Comparison of ENCODE assay signal across 29 cellular contexts in the genomic region with DNA sequence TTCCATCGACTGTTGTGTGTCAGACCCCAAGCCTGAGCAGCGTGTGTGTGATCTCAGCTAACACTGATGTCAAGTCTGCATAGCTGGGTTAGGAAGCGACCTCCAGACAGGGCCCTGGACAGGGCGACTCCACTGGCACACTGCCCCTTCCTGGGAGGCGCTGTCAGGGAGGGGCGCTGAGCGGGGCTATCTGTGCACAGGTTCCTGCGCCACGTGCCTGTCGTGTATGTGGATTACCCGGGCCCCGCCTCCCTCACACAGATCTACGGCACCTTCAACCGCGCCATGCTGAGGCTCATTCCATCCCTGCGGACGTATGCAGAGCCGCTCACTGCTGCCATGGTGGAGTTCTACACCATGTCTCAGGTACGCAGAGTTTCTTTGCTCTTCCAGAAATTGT. TPM values are rescaled to one million over a fixed set of nuclear protein-coding genes. Genes with fewer than 3 reads are reported as not detected.
DNase-seq lines count a peak whose midpoint lies in the region; ATAC-seq, FAIRE-seq and TF ChIP-seq lines count a peak whose summit lies in the region.
"Had no signal": no experiment of that assay in that cellular context is flagged by ENCODE, and none has a peak within 500 bp of the region (broad histone marks: within the 10 kb centered on the region; RNA-seq: fewer than 3 reads in every experiment).

No MANE protein-coding gene starts in this region.

- ATAC-seq in HCT116, result peak; percentile 40; the same call in 1 of the 2 replicates
- no peak for ATAC-seq in GM12878
- peak; percentile 24 for ATAC-seq in sciatic nerve
- ATAC-seq: A549; gastrocnemius medialis; GM23338; naive thymus-derived CD4-positive, alpha-beta T cell; stimulated activated memory B cell treated with anti-CD40 and anti-IgM and Interleukin-4, amounts not matched to agents 10 μg/mL and 1 μg/mL and 100 μg/mL, for 72 hours had no signal

- no peaks in the 10 kb centered on the region for H3K27me3 ChIP-seq in HCT116 (ENCODE audit: insufficient read depth, low read length)
- no peaks in the 10 kb centered on the region for H3K27me3 ChIP-seq in GM12878 (replicated peaks in 1 of 2; ENCODE audit: control insufficient read depth in 2 of 2, insufficient read depth in 2 of 2, low read length in 1 of 2)
- H3K27me3 ChIP-seq in smooth muscle cell (ENCODE audit: low read depth), result no peaks in the 10 kb centered on the region
- H3K27me3 ChIP-seq: breast epithelium, gastrocnemius medialis, hepatocyte had no signal

- TF ChIP-seq POLR2A in HCT116 (IDR thresholded peaks at IDR 0.05; ENCODE audit: borderline replicate concordance, extremely low read depth, insufficient read depth, insufficient read length) (no peak), GM12878 (IDR thresholded peaks at IDR 0.05; ENCODE audit: low read depth, low read length) (peak; percentile 32; the same call in 1 of the 2 replicates)

- H3K9me2 ChIP-seq in HCT116 (ENCODE audit: insufficient read depth), result no peaks in the 10 kb centered on the region
- H3K9me2 ChIP-seq: SK-N-SH had no signal

- in situ Hi-C loops in GM12878 (cut with MboI), result no loop called here

- no peaks in the 10 kb centered on the region for H4K20me1 ChIP-seq in HCT116 (ENCODE audit: insufficient read depth)
- H4K20me1 ChIP-seq in GM12878 (ENCODE audit: control insufficient read depth, insufficient read depth), result no peaks in the 10 kb centered on the region
- H4K20me1 ChIP-seq in smooth muscle cell (ENCODE audit: low read depth), result peaks cover 18% of the 10 kb centered on the region

- RAD21 ChIA-PET in HCT116 (lab: Charles Lee; ENCODE audit: low non-redundant PET in 1 of 2, low total read pairs in 2 of 2, uncharacterized antibody in 2 of 2, unreplicated experiment in 2 of 2), result no interaction called here
- RAD21 ChIA-PET in GM12878 (lab: Charles Lee; ENCODE audit: unreplicated experiment), result no interaction called here

- POLR2A ChIA-PET in HCT116 (lab: Charles Lee) (no interaction called here), GM12878 (lab: Charles Lee) (no interaction called here)

- no peak for FAIRE-seq in GM12878 (lab: Jason Lieb, UNC)
- FAIRE-seq: A549, GM18507, GM19239, urothelium cell line had no signal

- WGBS in GM12878 (ENCODE audit: insufficient coverage, insufficient replicate concordance, low lambda C conversion rate, missing lambda C conversion rate), result 98% methylated on average over 19 of the region's 19 CpGs
- WGBS in smooth muscle cell (ENCODE audit: low lambda C conversion rate), result 98% methylated on average over 19 of the region's 19 CpGs

- H3K4me2 ChIP-seq in HCT116 (ENCODE audit: low read length) (no peak overlapping the region), GM12878 (ENCODE audit: control insufficient read depth, insufficient read depth) (no peak overlapping the region), smooth muscle cell (no peak overlapping the region)
- H3K4me2 ChIP-seq: A549, GM23338, hepatocyte, SK-N-SH had no signal

- no peak overlapping the region for H3K4me3 Mint-ChIP-seq in activated T-cell treated with anti-CD3 and anti-CD28 coated beads, Interleukin-2, amount 50 U/mL, for 24 hours
- H3K4me3 Mint-ChIP-seq: CD4-positive, CD25-positive, alpha-beta regulatory T cell; GM23338; naive thymus-derived CD4-positive, alpha-beta T cell; stimulated activated memory B cell treated with anti-CD40 and anti-IgM and Interleukin-4, amounts not matched to agents 10 μg/mL and 1 μg/mL and 100 μg/mL, for 72 hours; T-helper 1 cell treated with Interleukin-12 subunit alpha and Interleukin-12 subunit beta and Interleukin-4 antibody, amounts not matched to agents 30 μg/mL and 1 μg/mL, for 36 hours had no signal

- TF ChIP-seq RAD21 in HCT116 (IDR thresholded peaks at IDR 0.05; ENCODE audit: low read depth) (no peak), GM12878 (IDR thresholded peaks at IDR 0.05; ENCODE audit: insufficient read depth, low read depth, low read length) (no peak)

- DNase-seq in activated T-cell treated with anti-CD3 and anti-CD28 coated beads, Interleukin-2, amount 50 U/mL, for 24 hours, result no peak
- DNase-seq in activated T-cell treated with anti-CD3 and anti-CD28 coated beads, Interleukin-2, amount 50 U/mL, for 48 hours, result no peak
- DNase-seq in HCT116 (ENCODE audit: low read depth, low spot score) (no peak), GM12878 (ENCODE audit: low read depth, low spot score) (no peak), sciatic nerve (ENCODE audit: low spot score) (no peak), NCI-H146 treated with DMSO at 0.1 percent for 48 hours (lab: John Stamatoyannopoulos, UW; ENCODE audit: unreplicated experiment) (no peak), smooth muscle cell (lab: John Stamatoyannopoulos, UW; ENCODE audit: unreplicated experiment) (no peak)
- no peak for DNase-seq in stimulated activated CD4-positive, alpha-beta T cell treated with anti-CD3 and anti-CD28 coated beads, Interleukin-15, amount 100 ng/mL, for 24 hours
- DNase-seq: activated CD4-positive, alpha-beta T cell treated with anti-CD3 and anti-CD28 coated beads for 1 hour; activated gamma-delta T cell; CD4-positive, CD25-positive, alpha-beta regulatory T cell; gastrocnemius medialis; KG1; lower lobe of right lung; midbrain; naive thymus-derived CD4-positive, alpha-beta T cell; NCI-H1417; NCI-H2029 treated with DMSO at 0.1 percent for 48 hours; NCI-H524 treated with DMSO at 0.1 percent for 48 hours; SK-N-SH had no signal

- TF ChIP-seq CTCF in HCT116 (IDR thresholded peaks at IDR 0.05 in 2 of 3, conservative IDR thresholded peaks at IDR 0.05 in 1 of 3; ENCODE audit: borderline replicate concordance in 1 of 3, insufficient read depth in 1 of 3, low read depth in 2 of 3, low read length in 2 of 3) (no peak), GM12878 (IDR thresholded peaks at IDR 0.05 in 2 of 3, conservative IDR thresholded peaks at IDR 0.05 in 1 of 3; ENCODE audit: control insufficient read depth in 2 of 3, extremely low read depth in 1 of 3, insufficient read depth in 1 of 3, low read depth in 3 of 3, low read length in 3 of 3) (no peak), smooth muscle cell (IDR thresholded peaks at IDR 0.05; ENCODE audit: borderline replicate concordance, insufficient read depth, poor library complexity, severe bottlenecking) (no peak)

- H3K27ac ChIP-seq in HCT116 (ENCODE audit: low read depth, low read length), result no peak overlapping the region
- no peak overlapping the region for H3K27ac ChIP-seq in GM12878 (ENCODE audit: control insufficient read depth, insufficient read depth)
- H3K27ac ChIP-seq in smooth muscle cell (ENCODE audit: low read depth), result no peak overlapping the region
- H3K27ac ChIP-seq: A549, breast epithelium, gastrocnemius medialis, hepatocyte, lower lobe of right lung had no signal

- H3K4me1 ChIP-seq in HCT116 (ENCODE audit: control insufficient read depth in 1 of 2, insufficient read depth in 2 of 2, low read length in 2 of 2) (no peaks in the 10 kb centered on the region), GM12878 (ENCODE audit: control insufficient read depth, insufficient read depth, low read length) (no peaks in the 10 kb centered on the region), smooth muscle cell (ENCODE audit: low read depth) (no peaks in the 10 kb centered on the region)
- H3K4me1 ChIP-seq: A549, breast epithelium, gastrocnemius medialis, lower lobe of right lung had no signal

- no TSS peak for BruUV-seq in HCT116 (replicated peaks; lab: Mats Ljungman, UMichigan)
- no TSS peak for BruUV-seq in GM12878 (replicated peaks; lab: Mats Ljungman, UMichigan)

- peaks cover 60 to 70% of the 10 kb centered on the region in 2 experiments for H3K36me3 ChIP-seq in HCT116 (ENCODE audit: control insufficient read depth in 1 of 2, insufficient read depth in 2 of 2, low read length in 2 of 2)
- peaks cover 36 to 44% of the 10 kb centered on the region in 2 experiments for H3K36me3 ChIP-seq in GM12878 (ENCODE audit: control insufficient read depth in 2 of 2, insufficient read depth in 2 of 2, low read length in 1 of 2)
- H3K36me3 ChIP-seq in smooth muscle cell (ENCODE audit: low read depth), result peaks cover 46% of the 10 kb centered on the region

- TF ChIP-seq EP300 in GM12878 (IDR thresholded peaks at IDR 0.05; ENCODE audit: borderline replicate concordance in 1 of 2, control insufficient read depth in 1 of 2, low read depth in 2 of 2, low read length in 2 of 2), result no peak

- no peaks in the 10 kb centered on the region for H3K9me3 Mint-ChIP-seq in activated T-cell treated with anti-CD3 and anti-CD28 coated beads, Interleukin-2, amount 50 U/mL, for 24 hours
- H3K9me3 Mint-ChIP-seq: CD4-positive, CD25-positive, alpha-beta regulatory T cell; GM23338; naive thymus-derived CD4-positive, alpha-beta T cell; stimulated activated memory B cell treated with anti-CD40 and anti-IgM and Interleukin-4, amounts not matched to agents 10 μg/mL and 1 μg/mL and 100 μg/mL, for 72 hours; T-helper 1 cell treated with Interleukin-12 subunit alpha and Interleukin-12 subunit beta and Interleukin-4 antibody, amounts not matched to agents 30 μg/mL and 1 μg/mL, for 36 hours had no signal

- H3K79me2 ChIP-seq in HCT116 (ENCODE audit: insufficient read depth, low read length), result no peaks in the 10 kb centered on the region
- H3K79me2 ChIP-seq in GM12878 (ENCODE audit: control insufficient read depth, insufficient read depth, low read length), result no peaks in the 10 kb centered on the region
- H3K79me2 ChIP-seq in smooth muscle cell (ENCODE audit: low read depth), result no peaks in the 10 kb centered on the region
- H3K79me2 ChIP-seq: hepatocyte had no signal

- no peak overlapping the region for H3K9ac ChIP-seq in HCT116 (ENCODE audit: low read length)
- H3K9ac ChIP-seq in GM12878 (ENCODE audit: control insufficient read depth, insufficient read depth, low read length), result no peak overlapping the region
- no peak overlapping the region for H3K9ac ChIP-seq in smooth muscle cell (ENCODE audit: low read depth)
- H3K9ac ChIP-seq: SK-N-SH had no signal

- H3K4me3 ChIP-seq in HCT116 (replicated peaks in 1 of 2; ENCODE audit: low read depth in 1 of 2, low read length in 2 of 2) (no peak overlapping the region), GM12878 (no peak overlapping the region), smooth muscle cell (no peak overlapping the region)
- H3K4me3 ChIP-seq: A549, breast epithelium, gastrocnemius medialis, GM23338, hepatocyte, lower lobe of right lung had no signal

- H3K4me1 Mint-ChIP-seq in activated T-cell treated with anti-CD3 and anti-CD28 coated beads, Interleukin-2, amount 50 U/mL, for 24 hours (ENCODE audit: low read depth), result peaks cover 29% of the 10 kb centered on the region
- H3K4me1 Mint-ChIP-seq: GM23338; stimulated activated memory B cell treated with anti-CD40 and anti-IgM and Interleukin-4, amounts not matched to agents 10 μg/mL and 1 μg/mL and 100 μg/mL, for 72 hours had no signal

- peak overlapping the region; percentile 69 for H3K27ac Mint-ChIP-seq in activated T-cell treated with anti-CD3 and anti-CD28 coated beads, Interleukin-2, amount 50 U/mL, for 24 hours
- H3K27ac Mint-ChIP-seq: GM23338; stimulated activated memory B cell treated with anti-CD40 and anti-IgM and Interleukin-4, amounts not matched to agents 10 μg/mL and 1 μg/mL and 100 μg/mL, for 72 hours; T-helper 1 cell treated with Interleukin-12 subunit alpha and Interleukin-12 subunit beta and Interleukin-4 antibody, amounts not matched to agents 30 μg/mL and 1 μg/mL, for 36 hours had no signal

- H3K36me3 Mint-ChIP-seq in activated T-cell treated with anti-CD3 and anti-CD28 coated beads, Interleukin-2, amount 50 U/mL, for 24 hours (ENCODE audit: low read depth), result peaks cover 99% of the 10 kb centered on the region

- H3K9me3 ChIP-seq in HCT116 (ENCODE audit: control insufficient read depth in 1 of 2, insufficient read depth in 1 of 2, low read depth in 1 of 2, low read length in 2 of 2), result no peaks in the 10 kb centered on the region
- H3K9me3 ChIP-seq in GM12878 (replicated peaks; ENCODE audit: control insufficient read depth, insufficient read depth, low read length), result no peaks in the 10 kb centered on the region
- H3K9me3 ChIP-seq in smooth muscle cell (replicated peaks; ENCODE audit: low read depth), result no peaks in the 10 kb centered on the region
- H3K9me3 ChIP-seq: A549, breast epithelium, gastrocnemius medialis, lower lobe of right lung, SK-N-SH had no signal

- SMC1A ChIA-PET in GM12878 (lab: Charles Lee; ENCODE audit: uncharacterized antibody, unreplicated experiment), result no interaction called here

- H3F3A ChIP-seq in smooth muscle cell (ENCODE audit: low read depth), result no peaks in the 10 kb centered on the region

- intact Hi-C loops in HCT116 (cut with micrococcal nuclease) (no loop called here), GM12878 (cut with micrococcal nuclease; ENCODE audit: unreplicated experiment) (no loop called here), sciatic nerve (cut with DNase I) (no loop called here)

- CTCF ChIA-PET in HCT116 (lab: Charles Lee), result no interaction called here
- CTCF ChIA-PET in GM12878 (lab: Yijun Ruan, JAX), result no interaction called here

- H3K27me3 Mint-ChIP-seq in activated T-cell treated with anti-CD3 and anti-CD28 coated beads, Interleukin-2, amount 50 U/mL, for 24 hours, result no peaks in the 10 kb centered on the region
- H3K27me3 Mint-ChIP-seq: CD4-positive, CD25-positive, alpha-beta regulatory T cell; naive thymus-derived CD4-positive, alpha-beta T cell; stimulated activated memory B cell treated with anti-CD40 and anti-IgM and Interleukin-4, amounts not matched to agents 10 μg/mL and 1 μg/mL and 100 μg/mL, for 72 hours had no signal

- no peak overlapping the region for H2AFZ ChIP-seq in HCT116 (ENCODE audit: low read depth, low read length, poor library complexity, severe bottlenecking)
- H2AFZ ChIP-seq in GM12878 (ENCODE audit: control insufficient read depth, low read depth, low read length), result no peak overlapping the region
- no peak overlapping the region for H2AFZ ChIP-seq in smooth muscle cell (ENCODE audit: low read depth)
- H2AFZ ChIP-seq: GM23338, hepatocyte had no signal

RNA-seq across cellular contexts. Expression of a gene that starts 53.9 kb away (rescaled TPM):
- total RNA-seq in HCT116 (2021; ENCODE audit: unreplicated experiment) (361 TPM), GM12878 (2014; rRNA removed) (187 and 198 TPM in 2 replicates), GM12878 (2014; rRNA removed; fragmentation: Illumina TruSeq; extraction: Trizol) (95.2 and 102 TPM in 2 replicates), GM12878 (2021) (288 and 291 TPM in 2 replicates), sciatic nerve (496 TPM), smooth muscle cell (399 and 408 TPM in 2 replicates)
- 307 and 340 TPM in 2 replicates for polyA plus RNA-seq in HCT116 (2012)
- 360 and 384 TPM in 2 replicates for total RNA-seq in GM12878 (2013; cell fraction: nucleolus; rRNA removed)
- polyA plus RNA-seq in GM12878 (2011; ENCODE audit: low read depth), result 70.0 TPM
- polyA plus RNA-seq in GM12878 (2011; rRNA removed) (30.1 and 54.9 TPM in 2 replicates), GM12878 (2014; fragmentation: Illumina TruSeq; extraction: Trizol) (111 and 123 TPM in 2 replicates), GM12878 (2014; fragmentation: Nextera tagmentation; extraction: Ambion mirVana) (10 to 100 TPM; 38.4 to 54.0 TPM), GM12878 (2014; rRNA removed) (101 and 117 TPM in 2 replicates), GM12878 (2016; fragmentation: Nextera tagmentation; extraction: Ambion mirVana) (100 to 1,000 TPM; 121 to 122 TPM), smooth muscle cell (137 and 172 TPM in 2 replicates)
- polyA plus RNA-seq in GM12878 (2011; cell fraction: cytosol; rRNA removed), result 103 and 133 TPM in 2 replicates
- polyA plus RNA-seq in GM12878 (2011; cell fraction: nucleus; rRNA removed), result 156 and 247 TPM in 2 replicates
- polyA plus RNA-seq in GM12878 (2012), result 76.3 and 94.6 TPM in 2 replicates
- polyA minus RNA-seq in GM12878 (2011; rRNA and poly(A)+ RNA removed), result 232 and 242 TPM in 2 replicates
- polyA minus RNA-seq in GM12878 (2011; cell fraction: cytosol; rRNA and poly(A)+ RNA removed), result 131 and 184 TPM in 2 replicates
- 99.3 and 177 TPM in 2 replicates for polyA minus RNA-seq in GM12878 (2011; cell fraction: nucleus; rRNA and poly(A)+ RNA removed)
